ENCODE assay signal across 8 cellular contexts in the genomic region with DNA sequence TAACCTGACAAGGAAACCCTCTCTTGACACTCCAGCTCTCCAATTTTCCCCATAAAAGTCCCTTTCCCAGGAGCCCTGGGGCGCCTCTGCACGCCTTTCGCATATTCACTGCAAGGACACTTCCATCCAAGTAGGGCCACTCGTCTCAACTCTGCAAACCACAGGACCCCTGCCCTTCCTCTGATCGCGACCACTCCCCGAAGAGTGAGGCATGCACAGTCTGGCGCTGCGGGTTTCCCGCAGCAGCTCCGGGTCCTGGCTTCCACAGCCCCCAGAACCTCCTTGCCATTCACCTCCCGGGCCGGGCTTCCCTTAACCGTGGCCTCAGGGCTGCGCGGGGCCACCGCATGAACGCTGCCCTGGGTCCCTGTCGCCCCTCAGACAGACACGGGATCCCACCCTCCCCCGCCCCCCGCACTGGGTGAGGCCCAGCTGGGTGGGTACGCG. TPM values are rescaled to one million over a fixed set of nuclear protein-coding genes. Genes with fewer than 3 reads are reported as not detected.
A peak's percentile ranks its signal among the peaks of the same experiment; 100 is the strongest.
DNase-seq lines count a peak whose midpoint lies in the region; ATAC-seq and TF ChIP-seq lines count a peak whose summit lies in the region.

No MANE protein-coding gene starts in this region.

- H3K27me3 ChIP-seq in NT2/D1 (ENCODE audit: insufficient read depth, insufficient read length): no peaks in the 10 kb centered on the region

- H3K36me3 ChIP-seq in NT2/D1 (ENCODE audit: insufficient read depth, insufficient read length, low read length): peaks cover 38% of the 10 kb centered on the region

- peaks cover 8% of the 10 kb centered on the region for H3K4me1 ChIP-seq in NT2/D1 (ENCODE audit: insufficient read depth, insufficient read length)

- H3K4me3 Mint-ChIP-seq in activated CD8-positive, alpha-beta memory T cell treated with anti-CD3 and anti-CD28 coated beads, Interleukin-2, amount 10 ng/mL, durations not matched to agents 7 days and 5 days: peak overlapping the region; percentile 97

- H3K36me3 Mint-ChIP-seq in activated CD8-positive, alpha-beta memory T cell treated with anti-CD3 and anti-CD28 coated beads, Interleukin-2, amount 10 ng/mL, durations not matched to agents 7 days and 5 days: peaks cover 40% of the 10 kb centered on the region

- no peaks in the 10 kb centered on the region for H3K9me3 Mint-ChIP-seq in activated CD8-positive, alpha-beta memory T cell treated with anti-CD3 and anti-CD28 coated beads, Interleukin-2, amount 10 ng/mL, durations not matched to agents 7 days and 5 days (ENCODE audit: low read depth)

- CTCF ChIA-PET in activated CD8-positive, alpha-beta memory T cell treated with anti-CD3 and anti-CD28 coated beads, Interleukin-2, amount 10 ng/mL, durations not matched to agents 7 days and 5 days (lab: Charles Lee): interaction anchor here (8.9 to 13.1 kb wide), 2 partner anchors 20 to 48 kb away, joined by 81 to 118 read pairs; no protein-coding TSS in a partner anchor

- H3K27ac Mint-ChIP-seq in activated CD8-positive, alpha-beta memory T cell treated with anti-CD3 and anti-CD28 coated beads, Interleukin-2, amount 10 ng/mL, durations not matched to agents 7 days and 5 days: peak overlapping the region; percentile 86

- H3K4me1 Mint-ChIP-seq in activated CD8-positive, alpha-beta memory T cell treated with anti-CD3 and anti-CD28 coated beads, Interleukin-2, amount 10 ng/mL, durations not matched to agents 7 days and 5 days: peaks cover 70% of the 10 kb centered on the region

- no peak for TF ChIP-seq CTCF in epithelial cell of esophagus (IDR thresholded peaks at IDR 0.05; ENCODE audit: insufficient read depth, low read depth, low read length, missing control alignments)
- no peak for TF ChIP-seq CTCF in omental fat pad (IDR thresholded peaks at IDR 0.05)

- no peaks in the 10 kb centered on the region for H3K9me3 ChIP-seq in NT2/D1 (ENCODE audit: insufficient read depth, low read length)

- no peaks in the 10 kb centered on the region for H3K27me3 Mint-ChIP-seq in activated CD8-positive, alpha-beta memory T cell treated with anti-CD3 and anti-CD28 coated beads, Interleukin-2, amount 10 ng/mL, durations not matched to agents 7 days and 5 days

- peak overlapping the region; percentile 96 for H3K9ac ChIP-seq in NT2/D1 (ENCODE audit: insufficient read length, low read depth)

- ATAC-seq in activated CD8-positive, alpha-beta memory T cell treated with anti-CD3 and anti-CD28 coated beads, Interleukin-2, amount 10 ng/mL, durations not matched to agents 7 days and 5 days: no peak
- ATAC-seq in omental fat pad (ENCODE audit: low FRiP score): peak; percentile 24

- H3K4me3 ChIP-seq in NT2/D1 (ENCODE audit: insufficient read length, low read depth) (peak overlapping the region; percentile 96), epithelial cell of esophagus (ENCODE audit: low read length) (peak overlapping the region; percentile 98)

- DNase-seq in activated CD8-positive, alpha-beta memory T cell treated with anti-CD3 and anti-CD28 coated beads, Interleukin-2, amount 10 ng/mL, durations not matched to agents 7 days and 5 days: no peak
- no peak for DNase-seq in activated CD8-positive, alpha-beta memory T cell treated with anti-CD3 and anti-CD28 coated beads, Interleukin-2, amount 50 U/mL, for 48 hours
- DNase-seq in NT2/D1 (ENCODE audit: low read depth, low spot score) (no peak), epithelial cell of esophagus (ENCODE audit: low read depth) (no peak), omental fat pad (ENCODE audit: low spot score) (no peak), NCI-H774 (lab: John Stamatoyannopoulos, UW) (no peak), OCI-M1 (lab: John Stamatoyannopoulos, UW) (no peak), NCI-H2171 treated with DMSO at 0.1 percent for 48 hours (lab: John Stamatoyannopoulos, UW) (no peak)

RNA-seq across cellular contexts. Expression of a gene that starts 0.4 kb away (rescaled TPM):
- 10 to 100 TPM; 27.8 to 32.8 TPM for total RNA-seq in activated CD8-positive, alpha-beta memory T cell treated with anti-CD3 and anti-CD28 coated beads, Interleukin-2, amount 10 ng/mL, durations not matched to agents 7 days and 5 days
- 10 to 100 TPM; 28.8 to 48.3 (median 32.5) TPM for total RNA-seq in omental fat pad

RNA-seq across cellular contexts. Expression of a gene that starts 38.2 kb away (rescaled TPM):
- not detected for total RNA-seq in activated CD8-positive, alpha-beta memory T cell treated with anti-CD3 and anti-CD28 coated beads, Interleukin-2, amount 10 ng/mL, durations not matched to agents 7 days and 5 days
- not detected for total RNA-seq in omental fat pad
